Comparison of ENCODE assay signal across 10 cellular contexts in the genomic region with DNA sequence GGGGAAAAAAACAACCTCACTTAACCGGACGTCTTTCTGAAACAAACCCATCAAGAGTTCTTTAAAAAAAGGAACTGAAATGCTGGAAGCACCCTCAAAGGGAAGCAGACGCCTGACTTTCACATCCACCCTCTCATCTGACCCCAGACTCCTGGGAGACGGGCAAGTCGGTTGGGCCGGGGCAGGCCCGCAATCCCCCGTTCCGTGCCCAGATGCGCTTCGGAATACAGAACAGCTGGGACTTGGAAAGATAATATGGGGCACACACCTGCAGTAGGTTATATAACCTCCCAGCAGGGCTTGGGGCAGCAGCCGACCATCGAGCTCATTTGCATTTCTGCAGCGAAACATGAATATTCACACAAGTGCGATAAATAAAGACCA. TPM values are rescaled to one million over a fixed set of nuclear protein-coding genes. Genes with fewer than 3 reads are reported as not detected.
DNase-seq lines count a peak whose midpoint lies in the region; ATAC-seq and TF ChIP-seq lines count a peak whose summit lies in the region.
"Had no signal": no experiment of that assay in that cellular context is flagged by ENCODE, and none has a peak within 500 bp of the region (broad histone marks: within the 10 kb centered on the region; RNA-seq: fewer than 3 reads in every experiment).

No MANE protein-coding gene starts in this region.

- no peak for DNase-seq in activated naive CD4-positive, alpha-beta T cell treated with anti-CD3 and anti-CD28 coated beads for 36 hours
- no peak for DNase-seq in activated naive CD4-positive, alpha-beta T cell treated with anti-CD3 and anti-CD28 coated beads, Interleukin-2, amount 50 U/mL, for 16 hours
- DNase-seq in upper lobe of left lung, result peak in 1 of 2 donors; percentile 84
- no peak for DNase-seq in SHP77 (lab: John Stamatoyannopoulos, UW)
- no peak for DNase-seq in osteoblast (ENCODE audit: insufficient read length, low spot score, missing footprints)
- no peak for DNase-seq in COLO668 (lab: John Stamatoyannopoulos, UW; ENCODE audit: unreplicated experiment)
- DNase-seq: NCI-H146; stimulated activated naive CD4-positive, alpha-beta T cell treated with Interleukin-2 at 50 U/mL for 16 hours had no signal

- TF ChIP-seq POLR2A in upper lobe of left lung (IDR thresholded peaks at IDR 0.05), result no peak

- peak overlapping the region; percentile 96 for H3K4me2 ChIP-seq in OCI-LY3 (ENCODE audit: low read length)
- H3K4me2 ChIP-seq in osteoblast (ENCODE audit: insufficient read depth, low read length), result no peak overlapping the region

- H3K36me3 ChIP-seq in OCI-LY3 (replicated peaks; ENCODE audit: low read depth, low read length), result no peaks in the 10 kb centered on the region
- H3K36me3 ChIP-seq in upper lobe of left lung, result peaks cover 0 to 8% (median 1%) of the 10 kb centered on the region in 4 donors
- no peaks in the 10 kb centered on the region for H3K36me3 ChIP-seq in osteoblast (ENCODE audit: insufficient read depth, low read length)

- H2AFZ ChIP-seq in OCI-LY3 (ENCODE audit: low read depth, low read length) (no peak overlapping the region; the same call in 1 of the 2 replicates), osteoblast (ENCODE audit: low read length) (no peak overlapping the region)

- H3K4me3 ChIP-seq in OCI-LY3 (ENCODE audit: low read length) (peak overlapping the region; percentile 75), iPS-11a (ENCODE audit: low read depth, low read length) (peak overlapping the region; percentile 10), upper lobe of left lung (peak overlapping the region in 1 of 4 donors; percentile 8), osteoblast (ENCODE audit: insufficient read depth, low read length) (no peak overlapping the region)

- TF ChIP-seq EP300 in upper lobe of left lung (IDR thresholded peaks at IDR 0.05), result no peak

- intact Hi-C loops in activated naive CD4-positive, alpha-beta T cell treated with anti-CD3 and anti-CD28 coated beads for 36 hours (cut with micrococcal nuclease), result no loop called here

- H3K4me1 Mint-ChIP-seq in activated naive CD4-positive, alpha-beta T cell treated with anti-CD3 and anti-CD28 coated beads for 36 hours (ENCODE audit: low read depth), result peaks cover 18% of the 10 kb centered on the region

- no peak overlapping the region for H3K27ac Mint-ChIP-seq in activated naive CD4-positive, alpha-beta T cell treated with anti-CD3 and anti-CD28 coated beads for 36 hours

- CTCF ChIA-PET in activated naive CD4-positive, alpha-beta T cell treated with anti-CD3 and anti-CD28 coated beads for 36 hours (lab: Charles Lee), result interaction anchor here (0.6 to 1.1 kb wide), 8 partner anchors 12 to 1683 kb away, joined by 3 to 4 read pairs (median 3); no protein-coding TSS in a partner anchor

- H3K27ac ChIP-seq in OCI-LY3 (ENCODE audit: low read length) (peak overlapping the region; percentile 89), upper lobe of left lung (peak overlapping the region; percentile 62 to 75 (median 68)), osteoblast (ENCODE audit: low read depth, low read length) (no peak overlapping the region)

- H3K4me1 ChIP-seq in OCI-LY3 (ENCODE audit: low read length), result peaks cover 41% of the 10 kb centered on the region
- H3K4me1 ChIP-seq in upper lobe of left lung, result peaks cover 54 to 86% (median 76%) of the 10 kb centered on the region in 4 donors
- peaks cover 7% of the 10 kb centered on the region for H3K4me1 ChIP-seq in osteoblast (ENCODE audit: insufficient read depth, low read length)

- peak overlapping the region; percentile 60; the same call in 1 of the 2 replicates for H3K9ac ChIP-seq in OCI-LY3 (ENCODE audit: low read length)

- H3K9me3 Mint-ChIP-seq in activated naive CD4-positive, alpha-beta T cell treated with anti-CD3 and anti-CD28 coated beads for 36 hours, result no peaks in the 10 kb centered on the region

- peak overlapping the region; percentile 60 for H3K4me3 Mint-ChIP-seq in activated naive CD4-positive, alpha-beta T cell treated with anti-CD3 and anti-CD28 coated beads for 36 hours

- H3K27me3 ChIP-seq in OCI-LY3 (ENCODE audit: low read depth, low read length), result peaks cover 4% of the 10 kb centered on the region; the same call in 1 of the 2 replicates
- H3K27me3 ChIP-seq in upper lobe of left lung, result no peaks in the 10 kb centered on the region
- H3K27me3 ChIP-seq in osteoblast (ENCODE audit: insufficient read depth, low read length), result peaks cover 44% of the 10 kb centered on the region

- no peaks in the 10 kb centered on the region for H4K20me1 ChIP-seq in OCI-LY3 (ENCODE audit: insufficient read depth, low read length)
- H4K20me1 ChIP-seq in osteoblast (ENCODE audit: insufficient read depth, low read length), result peaks cover 7% of the 10 kb centered on the region

- no peak for ATAC-seq in upper lobe of left lung (ENCODE audit: low FRiP score in 2 of 2)

- H3K9me3 ChIP-seq in OCI-LY3 (ENCODE audit: insufficient read depth, low read length) (no peaks in the 10 kb centered on the region), upper lobe of left lung (no peaks in the 10 kb centered on the region), osteoblast (ENCODE audit: low read depth, low read length) (no peaks in the 10 kb centered on the region)

- 36 to 58% methylated on average over 15 of the region's 15 CpGs for WGBS in upper lobe of left lung, 2 donors

- H3K79me2 ChIP-seq in OCI-LY3 (ENCODE audit: low read length), result no peaks in the 10 kb centered on the region
- H3K79me2 ChIP-seq in osteoblast (ENCODE audit: insufficient read depth, low read length), result no peaks in the 10 kb centered on the region

- H3K36me3 Mint-ChIP-seq in activated naive CD4-positive, alpha-beta T cell treated with anti-CD3 and anti-CD28 coated beads for 36 hours (ENCODE audit: low read depth), result no peaks in the 10 kb centered on the region

- TF ChIP-seq CTCF in OCI-LY3 (IDR thresholded peaks at IDR 0.05; ENCODE audit: low read depth, low read length) (no peak), upper lobe of left lung (IDR thresholded peaks at IDR 0.05) (no peak), osteoblast (IDR thresholded peaks at IDR 0.05; ENCODE audit: extremely low read depth, low read depth, low read length) (no peak)

- peaks cover 5% of the 10 kb centered on the region for H3K27me3 Mint-ChIP-seq in activated naive CD4-positive, alpha-beta T cell treated with anti-CD3 and anti-CD28 coated beads for 36 hours (ENCODE audit: low read depth)

RNA-seq across cellular contexts. Expression of a gene that starts 3.7 kb away (rescaled TPM):
- total RNA-seq in activated naive CD4-positive, alpha-beta T cell treated with anti-CD3 and anti-CD28 coated beads for 36 hours, result 10 to 100 TPM; 39.5 to 41.3 TPM
- total RNA-seq in upper lobe of left lung, result 100 to 1,000 TPM in 1 of 6 donors, 10 to 100 TPM in 5; 46.1 to 243 (median 81.4) TPM
- total RNA-seq in osteoblast, result 2.9 and 6.2 TPM in 2 replicates
